In genomic region chr6:29941476-29941875, GRCh38 we compare ENCODE assay signal across 1 cellular context.
TF ChIP-seq lines count a peak whose summit lies in the region.

No MANE protein-coding gene starts in this region.

TF ChIP-seq in GM23338, 12 proteins besides CTCF, POLR2A, EP300 and RAD21 (continued from another document):
- no peak for TF ChIP-seq REST (IDR thresholded peaks at IDR 0.05; ENCODE audit: unreplicated experiment)
- no peak for TF ChIP-seq JUNB (IDR thresholded peaks at IDR 0.05; ENCODE audit: unreplicated experiment)
- no peak for TF ChIP-seq EZH2 (IDR thresholded peaks at IDR 0.05; ENCODE audit: low read depth, unreplicated experiment)
- TF ChIP-seq NANOG (IDR thresholded peaks at IDR 0.05; ENCODE audit: borderline replicate concordance) = no peak
- TF ChIP-seq EZH2phosphoT487 (IDR thresholded peaks at IDR 0.05; ENCODE audit: unreplicated experiment) = no peak
TF ChIP-seq in GM23338: peak in this region for 0.
